Comparison of ENCODE assay signal across 8 cellular contexts in genomic region chr6:125781307-125781868, GRCh38. TPM values are rescaled to one million over a fixed set of nuclear protein-coding genes. Genes with fewer than 3 reads are reported as not detected.
DNase-seq lines count a peak whose midpoint lies in the region; ATAC-seq and TF ChIP-seq lines count a peak whose summit lies in the region.

No MANE protein-coding gene starts in this region.

- DNase-seq in NCI-H446 treated with DMSO at 0.1 percent for 48 hours (lab: John Stamatoyannopoulos, UW) (peak; percentile 68), hepatocyte (ENCODE audit: low spot score) (no peak)
- peak; percentile 58 for DNase-seq in activated naive CD4-positive, alpha-beta T cell treated with anti-CD3 and anti-CD28 coated beads, Interleukin-2, amount 50 U/mL, for 16 hours
- DNase-seq in stimulated activated CD4-positive, alpha-beta T cell treated with anti-CD3 and anti-CD28 coated beads, Interleukin-4, amount 100 ng/mL, for 24 hours = peak; percentile 63
- DNase-seq in activated T-helper 2 cell treated with anti-CD3 and anti-CD28 coated beads, Interferon-gamma antibody, Interleukin-2, Interleukin-4, amounts not matched to agents 10 μg/mL and 5 μg/mL and 100 μg/mL, durations not matched to agents 14 hours and 24 hours and 36 hours (ENCODE audit: low spot score) = no peak

- H3K36me3 ChIP-seq in BLaER1 = no peaks in the 10 kb centered on the region; the same call in 1 of the 2 replicates
- no peaks in the 10 kb centered on the region for H3K36me3 ChIP-seq in hepatocyte (replicated peaks; ENCODE audit: insufficient read depth, low read depth)

- H3K27me3 Mint-ChIP-seq in activated T-helper 2 cell treated with anti-CD3 and anti-CD28 coated beads, Interferon-gamma antibody, Interleukin-2, Interleukin-4, amounts not matched to agents 10 μg/mL and 5 μg/mL and 100 μg/mL, durations not matched to agents 14 hours and 24 hours and 36 hours (ENCODE audit: low read depth) = peaks cover 16% of the 10 kb centered on the region

- H3K9me3 Mint-ChIP-seq in activated T-helper 2 cell treated with anti-CD3 and anti-CD28 coated beads, Interferon-gamma antibody, Interleukin-2, Interleukin-4, amounts not matched to agents 10 μg/mL and 5 μg/mL and 100 μg/mL, durations not matched to agents 14 hours and 24 hours and 36 hours = no peaks in the 10 kb centered on the region

- peaks cover 14% of the 10 kb centered on the region for H3K4me1 Mint-ChIP-seq in activated T-helper 2 cell treated with anti-CD3 and anti-CD28 coated beads, Interferon-gamma antibody, Interleukin-2, Interleukin-4, amounts not matched to agents 10 μg/mL and 5 μg/mL and 100 μg/mL, durations not matched to agents 14 hours and 24 hours and 36 hours (ENCODE audit: low read depth)

- H3K4me3 ChIP-seq in BLaER1 (peak overlapping the region; percentile 85), hepatocyte (peak overlapping the region; percentile 49)

- H3K27me3 ChIP-seq in BLaER1 = no peaks in the 10 kb centered on the region
- H3K27me3 ChIP-seq in hepatocyte = no peaks in the 10 kb centered on the region

- H3K27ac Mint-ChIP-seq in activated T-helper 2 cell treated with anti-CD3 and anti-CD28 coated beads, Interferon-gamma antibody, Interleukin-2, Interleukin-4, amounts not matched to agents 10 μg/mL and 5 μg/mL and 100 μg/mL, durations not matched to agents 14 hours and 24 hours and 36 hours = no peak overlapping the region

- peak overlapping the region; percentile 91 for H3K9ac ChIP-seq in BLaER1

- peaks cover 17% of the 10 kb centered on the region for H3K79me2 ChIP-seq in hepatocyte

- H3K4me2 ChIP-seq in BLaER1 = peak overlapping the region; percentile 74
- peak overlapping the region; percentile 80 for H3K4me2 ChIP-seq in hepatocyte

- no peaks in the 10 kb centered on the region for H3K9me3 ChIP-seq in BLaER1
- no peaks in the 10 kb centered on the region for H3K9me3 ChIP-seq in hepatocyte (ENCODE audit: low read depth)

- intact Hi-C loops in activated T-helper 2 cell treated with anti-CD3 and anti-CD28 coated beads, Interferon-gamma antibody, Interleukin-2, Interleukin-4, amounts not matched to agents 10 μg/mL and 5 μg/mL and 100 μg/mL, durations not matched to agents 14 hours and 24 hours and 36 hours (cut with micrococcal nuclease) = loop anchor here (1.0 to 10.0 kb wide), 5 partner anchors 9 to 1486 kb away; partner anchors contain the start of genes NCOA7 and RNF146

- H3K36me3 Mint-ChIP-seq in activated T-helper 2 cell treated with anti-CD3 and anti-CD28 coated beads, Interferon-gamma antibody, Interleukin-2, Interleukin-4, amounts not matched to agents 10 μg/mL and 5 μg/mL and 100 μg/mL, durations not matched to agents 14 hours and 24 hours and 36 hours (ENCODE audit: low read depth) = peaks cover 7% of the 10 kb centered on the region

- H3K27ac ChIP-seq in BLaER1 = peak overlapping the region; percentile 90
- H3K27ac ChIP-seq in hepatocyte = peak overlapping the region; percentile 92

- peak overlapping the region; percentile 78 for H2AFZ ChIP-seq in hepatocyte

- ATAC-seq in GM18861 (IDR thresholded peaks at IDR 0.05; ENCODE audit: unreplicated experiment) (peak; percentile 26), HG03039 (IDR thresholded peaks at IDR 0.05; ENCODE audit: unreplicated experiment) (peak; percentile 32)

- peak; percentile 33 for TF ChIP-seq CTCF in hepatocyte (IDR thresholded peaks at IDR 0.05; ENCODE audit: poor library complexity)

- H3K9me2 ChIP-seq in hepatocyte (replicated peaks; ENCODE audit: insufficient read depth) = no peaks in the 10 kb centered on the region

- H4K20me1 ChIP-seq in BLaER1 = no peaks in the 10 kb centered on the region
- H4K20me1 ChIP-seq in hepatocyte (ENCODE audit: insufficient read depth, poor library complexity, severe bottlenecking) = no peaks in the 10 kb centered on the region

- peaks cover 15% of the 10 kb centered on the region for H3K4me1 ChIP-seq in BLaER1
- H3K4me1 ChIP-seq in hepatocyte (ENCODE audit: insufficient read depth) = no peaks in the 10 kb centered on the region

- H3K4me3 Mint-ChIP-seq in activated T-helper 2 cell treated with anti-CD3 and anti-CD28 coated beads, Interferon-gamma antibody, Interleukin-2, Interleukin-4, amounts not matched to agents 10 μg/mL and 5 μg/mL and 100 μg/mL, durations not matched to agents 14 hours and 24 hours and 36 hours (ENCODE audit: low read depth) = no peak overlapping the region

- 0% methylated on average over 3 of the region's 3 CpGs for WGBS in hepatocyte (ENCODE audit: low lambda C conversion rate, missing lambda C conversion rate)

RNA-seq across cellular contexts. Expression of gene NCOA7, which starts 9.4 kb away (rescaled TPM):
- total RNA-seq in hepatocyte = 34.1 and 42.0 TPM in 2 replicates
- 17.3 and 22.6 TPM in 2 replicates for polyA plus RNA-seq in hepatocyte
- 40.5 and 43.4 TPM in 2 replicates for total RNA-seq in activated T-helper 2 cell treated with anti-CD3 and anti-CD28 coated beads, Interferon-gamma antibody, Interleukin-2, Interleukin-4, amounts not matched to agents 10 μg/mL and 5 μg/mL and 100 μg/mL, durations not matched to agents 14 hours and 24 hours and 36 hours

RNA-seq across cellular contexts. Expression of gene HEY2, which starts 32.0 kb away (rescaled TPM):
- total RNA-seq in hepatocyte = 0.47 and 0.80 TPM in 2 replicates
- 0.27 and 0.40 TPM in 2 replicates for polyA plus RNA-seq in hepatocyte
- total RNA-seq in activated T-helper 2 cell treated with anti-CD3 and anti-CD28 coated beads, Interferon-gamma antibody, Interleukin-2, Interleukin-4, amounts not matched to agents 10 μg/mL and 5 μg/mL and 100 μg/mL, durations not matched to agents 14 hours and 24 hours and 36 hours = not detected in 2 replicates

Comparison
In these comparisons a context has a peak if more than half of its experiments do, and no peak if none do; other contexts are left out.
1. DNase-seq: peak in NCI-H446 treated with DMSO at 0.1 percent for 48 hours (single experiment), activated naive CD4-positive, alpha-beta T cell treated with anti-CD3 and anti-CD28 coated beads, Interleukin-2, amount 50 U/mL, for 16 hours (single experiment) and stimulated activated CD4-positive, alpha-beta T cell treated with anti-CD3 and anti-CD28 coated beads, Interleukin-4, amount 100 ng/mL, for 24 hours (single experiment); none in hepatocyte (single experiment) and activated T-helper 2 cell treated with anti-CD3 and anti-CD28 coated beads, Interferon-gamma antibody, Interleukin-2, Interleukin-4, amounts not matched to agents 10 μg/mL and 5 μg/mL and 100 μg/mL, durations not matched to agents 14 hours and 24 hours and 36 hours (single experiment).